1 cellular context compared by ENCODE assay signal in the genomic region with DNA sequence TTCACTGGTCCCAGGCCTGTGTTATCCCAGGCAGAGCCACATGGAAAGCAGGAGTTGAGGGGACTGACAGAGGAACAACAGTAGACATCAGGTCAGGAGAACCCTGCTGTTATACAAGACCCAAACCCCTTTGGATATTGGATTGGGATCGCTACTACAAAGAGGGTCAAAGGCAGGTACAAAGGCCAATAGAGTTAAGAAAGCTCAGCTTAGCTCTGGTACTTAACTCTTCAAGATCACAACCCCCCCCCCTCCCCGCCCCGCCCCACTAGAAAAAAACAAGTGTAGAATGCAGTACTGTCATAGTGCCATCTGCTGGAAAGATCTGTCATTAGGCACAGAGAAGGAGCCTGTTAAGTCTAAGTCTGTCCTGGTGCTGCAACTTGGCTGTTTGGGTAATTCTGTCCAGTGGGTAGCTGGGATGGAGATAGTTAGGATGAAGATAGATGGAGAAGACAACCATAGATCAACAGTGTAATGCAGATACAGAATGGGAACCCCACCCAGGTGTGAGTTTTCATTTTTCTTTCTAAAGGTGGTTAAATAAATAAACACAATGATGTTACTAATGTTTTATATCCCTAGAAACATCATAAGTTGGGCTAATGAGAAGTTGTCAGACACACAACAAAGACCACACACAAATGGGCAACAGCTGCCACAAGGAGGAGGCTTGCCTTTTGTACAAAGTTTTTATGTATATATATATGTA.
TF ChIP-seq lines count a peak whose summit lies in the region.

No MANE protein-coding gene starts in this region.

TF ChIP-seq in HepG2, 621 proteins besides CTCF, POLR2A, EP300 and RAD21 (continued from another document and continues in another):
- TF ChIP-seq, protein P1, sequence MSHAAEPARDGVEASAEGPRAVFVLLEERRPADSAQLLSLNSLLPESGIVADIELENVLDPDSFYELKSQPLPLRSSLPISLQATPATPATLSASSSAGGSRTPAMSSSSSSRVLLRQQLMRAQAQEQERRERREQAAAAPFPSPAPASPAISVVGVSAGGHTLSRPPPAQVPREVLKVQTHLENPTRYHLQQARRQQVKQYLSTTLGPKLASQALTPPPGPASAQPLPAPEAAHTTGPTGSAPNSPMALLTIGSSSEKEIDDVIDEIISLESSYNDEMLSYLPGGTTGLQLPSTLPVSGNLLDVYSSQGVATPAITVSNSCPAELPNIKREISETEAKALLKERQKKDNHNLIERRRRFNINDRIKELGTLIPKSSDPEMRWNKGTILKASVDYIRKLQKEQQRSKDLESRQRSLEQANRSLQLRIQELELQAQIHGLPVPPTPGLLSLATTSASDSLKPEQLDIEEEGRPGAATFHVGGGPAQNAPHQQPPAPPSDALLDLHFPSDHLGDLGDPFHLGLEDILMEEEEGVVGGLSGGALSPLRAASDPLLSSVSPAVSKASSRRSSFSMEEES (CRISPR knock-in tag; IDR thresholded peaks at IDR 0.05), result 0 out of 2 replicates have a peak, but pooled peaks have one; percentile 16
- no peak for TF ChIP-seq ZNF101 (CRISPR knock-in tag; IDR thresholded peaks at IDR 0.05; ENCODE audit: borderline replicate concordance, low read depth)
- no peak for TF ChIP-seq ZNF20 (CRISPR knock-in tag; IDR thresholded peaks at IDR 0.05)
- no peak for TF ChIP-seq KAT2B (IDR thresholded peaks at IDR 0.05; ENCODE audit: borderline replicate concordance, low read depth, low read length)
- TF ChIP-seq FOXM1 (CRISPR knock-in tag; IDR thresholded peaks at IDR 0.05), result no peak
- TF ChIP-seq RBM39 (IDR thresholded peaks at IDR 0.05; ENCODE audit: low read depth, low read length, poor library complexity, severe bottlenecking), result no peak
- TF ChIP-seq, protein P2, sequence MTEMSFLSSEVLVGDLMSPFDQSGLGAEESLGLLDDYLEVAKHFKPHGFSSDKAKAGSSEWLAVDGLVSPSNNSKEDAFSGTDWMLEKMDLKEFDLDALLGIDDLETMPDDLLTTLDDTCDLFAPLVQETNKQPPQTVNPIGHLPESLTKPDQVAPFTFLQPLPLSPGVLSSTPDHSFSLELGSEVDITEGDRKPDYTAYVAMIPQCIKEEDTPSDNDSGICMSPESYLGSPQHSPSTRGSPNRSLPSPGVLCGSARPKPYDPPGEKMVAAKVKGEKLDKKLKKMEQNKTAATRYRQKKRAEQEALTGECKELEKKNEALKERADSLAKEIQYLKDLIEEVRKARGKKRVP (CRISPR knock-in tag; IDR thresholded peaks at IDR 0.05), result no peak
- TF ChIP-seq ZNF282 (IDR thresholded peaks at IDR 0.05; ENCODE audit: partially characterized antibody), result no peak
- TF ChIP-seq NR2F2 (IDR thresholded peaks at IDR 0.05; ENCODE audit: borderline replicate concordance, low read depth), result no peak
- TF ChIP-seq, protein P3, sequence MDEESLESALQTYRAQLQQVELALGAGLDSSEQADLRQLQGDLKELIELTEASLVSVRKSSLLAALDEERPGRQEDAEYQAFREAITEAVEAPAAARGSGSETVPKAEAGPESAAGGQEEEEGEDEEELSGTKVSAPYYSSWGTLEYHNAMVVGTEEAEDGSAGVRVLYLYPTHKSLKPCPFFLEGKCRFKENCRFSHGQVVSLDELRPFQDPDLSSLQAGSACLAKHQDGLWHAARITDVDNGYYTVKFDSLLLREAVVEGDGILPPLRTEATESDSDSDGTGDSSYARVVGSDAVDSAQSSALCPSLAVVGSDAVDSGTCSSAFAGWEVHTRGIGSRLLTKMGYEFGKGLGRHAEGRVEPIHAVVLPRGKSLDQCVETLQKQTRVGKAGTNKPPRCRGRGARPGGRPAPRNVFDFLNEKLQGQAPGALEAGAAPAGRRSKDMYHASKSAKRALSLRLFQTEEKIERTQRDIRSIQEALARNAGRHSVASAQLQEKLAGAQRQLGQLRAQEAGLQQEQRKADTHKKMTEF (CRISPR knock-in tag; IDR thresholded peaks at IDR 0.05), result no peak
- TF ChIP-seq, protein P4, sequence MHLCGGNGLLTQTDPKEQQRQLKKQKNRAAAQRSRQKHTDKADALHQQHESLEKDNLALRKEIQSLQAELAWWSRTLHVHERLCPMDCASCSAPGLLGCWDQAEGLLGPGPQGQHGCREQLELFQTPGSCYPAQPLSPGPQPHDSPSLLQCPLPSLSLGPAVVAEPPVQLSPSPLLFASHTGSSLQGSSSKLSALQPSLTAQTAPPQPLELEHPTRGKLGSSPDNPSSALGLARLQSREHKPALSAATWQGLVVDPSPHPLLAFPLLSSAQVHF (CRISPR knock-in tag; IDR thresholded peaks at IDR 0.05), result no peak
- TF ChIP-seq, protein P5, sequence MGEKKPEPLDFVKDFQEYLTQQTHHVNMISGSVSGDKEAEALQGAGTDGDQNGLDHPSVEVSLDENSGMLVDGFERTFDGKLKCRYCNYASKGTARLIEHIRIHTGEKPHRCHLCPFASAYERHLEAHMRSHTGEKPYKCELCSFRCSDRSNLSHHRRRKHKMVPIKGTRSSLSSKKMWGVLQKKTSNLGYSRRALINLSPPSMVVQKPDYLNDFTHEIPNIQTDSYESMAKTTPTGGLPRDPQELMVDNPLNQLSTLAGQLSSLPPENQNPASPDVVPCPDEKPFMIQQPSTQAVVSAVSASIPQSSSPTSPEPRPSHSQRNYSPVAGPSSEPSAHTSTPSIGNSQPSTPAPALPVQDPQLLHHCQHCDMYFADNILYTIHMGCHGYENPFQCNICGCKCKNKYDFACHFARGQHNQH (CRISPR knock-in tag; IDR thresholded peaks at IDR 0.05), result 0 out of 2 replicates have a peak, but pooled peaks have one; percentile 29
- TF ChIP-seq ZNF558 (CRISPR knock-in tag; IDR thresholded peaks at IDR 0.05; ENCODE audit: borderline replicate concordance), result no peak
- no peak for TF ChIP-seq ZNF136 (CRISPR knock-in tag; IDR thresholded peaks at IDR 0.05; ENCODE audit: low read depth)
- TF ChIP-seq RXRB (CRISPR knock-in tag; IDR thresholded peaks at IDR 0.05; ENCODE audit: borderline replicate concordance), result peak; percentile 48; the same call in 1 of the 2 replicates
- TF ChIP-seq, protein P6, sequence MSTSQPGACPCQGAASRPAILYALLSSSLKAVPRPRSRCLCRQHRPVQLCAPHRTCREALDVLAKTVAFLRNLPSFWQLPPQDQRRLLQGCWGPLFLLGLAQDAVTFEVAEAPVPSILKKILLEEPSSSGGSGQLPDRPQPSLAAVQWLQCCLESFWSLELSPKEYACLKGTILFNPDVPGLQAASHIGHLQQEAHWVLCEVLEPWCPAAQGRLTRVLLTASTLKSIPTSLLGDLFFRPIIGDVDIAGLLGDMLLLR (CRISPR knock-in tag; IDR thresholded peaks at IDR 0.05), result no peak
- TF ChIP-seq SALL2 (CRISPR knock-in tag; IDR thresholded peaks at IDR 0.05), result no peak
- no peak for TF ChIP-seq ISX (CRISPR knock-in tag; conservative IDR thresholded peaks at IDR 0.05)
- TF ChIP-seq ZNF383 (CRISPR knock-in tag; IDR thresholded peaks at IDR 0.05; ENCODE audit: borderline replicate concordance), result no peak
- 0 out of 2 replicates have a peak, but pooled peaks have one; percentile 9 for TF ChIP-seq SRF (IDR thresholded peaks at IDR 0.05; ENCODE audit: low read depth, low read length)
- no peak for TF ChIP-seq KLF11 (CRISPR knock-in tag; IDR thresholded peaks at IDR 0.05)
- TF ChIP-seq NFE2 (CRISPR knock-in tag; IDR thresholded peaks at IDR 0.05), result no peak
- no peak for TF ChIP-seq NCOR1 (IDR thresholded peaks at IDR 0.05; ENCODE audit: borderline replicate concordance, low read length)
- no peak for TF ChIP-seq TBX3 (IDR thresholded peaks at IDR 0.05; ENCODE audit: borderline replicate concordance)
- TF ChIP-seq, protein P7, sequence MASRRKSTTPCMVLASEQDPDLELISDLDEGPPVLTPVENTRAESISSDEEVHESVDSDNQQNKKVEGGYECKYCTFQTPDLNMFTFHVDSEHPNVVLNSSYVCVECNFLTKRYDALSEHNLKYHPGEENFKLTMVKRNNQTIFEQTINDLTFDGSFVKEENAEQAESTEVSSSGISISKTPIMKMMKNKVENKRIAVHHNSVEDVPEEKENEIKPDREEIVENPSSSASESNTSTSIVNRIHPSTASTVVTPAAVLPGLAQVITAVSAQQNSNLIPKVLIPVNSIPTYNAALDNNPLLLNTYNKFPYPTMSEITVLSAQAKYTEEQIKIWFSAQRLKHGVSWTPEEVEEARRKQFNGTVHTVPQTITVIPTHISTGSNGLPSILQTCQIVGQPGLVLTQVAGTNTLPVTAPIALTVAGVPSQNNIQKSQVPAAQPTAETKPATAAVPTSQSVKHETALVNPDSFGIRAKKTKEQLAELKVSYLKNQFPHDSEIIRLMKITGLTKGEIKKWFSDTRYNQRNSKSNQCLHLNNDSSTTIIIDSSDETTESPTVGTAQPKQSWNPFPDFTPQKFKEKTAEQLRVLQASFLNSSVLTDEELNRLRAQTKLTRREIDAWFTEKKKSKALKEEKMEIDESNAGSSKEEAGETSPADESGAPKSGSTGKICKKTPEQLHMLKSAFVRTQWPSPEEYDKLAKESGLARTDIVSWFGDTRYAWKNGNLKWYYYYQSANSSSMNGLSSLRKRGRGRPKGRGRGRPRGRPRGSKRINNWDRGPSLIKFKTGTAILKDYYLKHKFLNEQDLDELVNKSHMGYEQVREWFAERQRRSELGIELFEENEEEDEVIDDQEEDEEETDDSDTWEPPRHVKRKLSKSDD (CRISPR knock-in tag; IDR thresholded peaks at IDR 0.05; ENCODE audit: low read depth), result no peak
- TF ChIP-seq ZNF235 (CRISPR knock-in tag; IDR thresholded peaks at IDR 0.05; ENCODE audit: borderline replicate concordance), result no peak
- TF ChIP-seq ZNF256 (CRISPR knock-in tag; conservative IDR thresholded peaks at IDR 0.05), result no peak
- no peak for TF ChIP-seq ZNF446 (CRISPR knock-in tag; IDR thresholded peaks at IDR 0.05)
- TF ChIP-seq ELF3 (CRISPR knock-in tag; IDR thresholded peaks at IDR 0.05), result 0 out of 2 replicates have a peak, but pooled peaks have one; percentile 13
- TF ChIP-seq, protein P8, sequence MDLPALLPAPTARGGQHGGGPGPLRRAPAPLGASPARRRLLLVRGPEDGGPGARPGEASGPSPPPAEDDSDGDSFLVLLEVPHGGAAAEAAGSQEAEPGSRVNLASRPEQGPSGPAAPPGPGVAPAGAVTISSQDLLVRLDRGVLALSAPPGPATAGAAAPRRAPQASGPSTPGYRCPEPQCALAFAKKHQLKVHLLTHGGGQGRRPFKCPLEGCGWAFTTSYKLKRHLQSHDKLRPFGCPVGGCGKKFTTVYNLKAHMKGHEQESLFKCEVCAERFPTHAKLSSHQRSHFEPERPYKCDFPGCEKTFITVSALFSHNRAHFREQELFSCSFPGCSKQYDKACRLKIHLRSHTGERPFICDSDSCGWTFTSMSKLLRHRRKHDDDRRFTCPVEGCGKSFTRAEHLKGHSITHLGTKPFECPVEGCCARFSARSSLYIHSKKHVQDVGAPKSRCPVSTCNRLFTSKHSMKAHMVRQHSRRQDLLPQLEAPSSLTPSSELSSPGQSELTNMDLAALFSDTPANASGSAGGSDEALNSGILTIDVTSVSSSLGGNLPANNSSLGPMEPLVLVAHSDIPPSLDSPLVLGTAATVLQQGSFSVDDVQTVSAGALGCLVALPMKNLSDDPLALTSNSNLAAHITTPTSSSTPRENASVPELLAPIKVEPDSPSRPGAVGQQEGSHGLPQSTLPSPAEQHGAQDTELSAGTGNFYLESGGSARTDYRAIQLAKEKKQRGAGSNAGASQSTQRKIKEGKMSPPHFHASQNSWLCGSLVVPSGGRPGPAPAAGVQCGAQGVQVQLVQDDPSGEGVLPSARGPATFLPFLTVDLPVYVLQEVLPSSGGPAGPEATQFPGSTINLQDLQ (CRISPR knock-in tag; IDR thresholded peaks at IDR 0.05), result no peak
- TF ChIP-seq BRD4 (CRISPR knock-in tag; IDR thresholded peaks at IDR 0.05), result no peak
- peak; percentile 70 for TF ChIP-seq TEAD3 (CRISPR knock-in tag; optimal IDR thresholded peaks at IDR 0.05; ENCODE audit: borderline replicate concordance)
- TF ChIP-seq ZNF510 (CRISPR knock-in tag; IDR thresholded peaks at IDR 0.05; ENCODE audit: low read depth), result no peak
- TF ChIP-seq, protein P9, sequence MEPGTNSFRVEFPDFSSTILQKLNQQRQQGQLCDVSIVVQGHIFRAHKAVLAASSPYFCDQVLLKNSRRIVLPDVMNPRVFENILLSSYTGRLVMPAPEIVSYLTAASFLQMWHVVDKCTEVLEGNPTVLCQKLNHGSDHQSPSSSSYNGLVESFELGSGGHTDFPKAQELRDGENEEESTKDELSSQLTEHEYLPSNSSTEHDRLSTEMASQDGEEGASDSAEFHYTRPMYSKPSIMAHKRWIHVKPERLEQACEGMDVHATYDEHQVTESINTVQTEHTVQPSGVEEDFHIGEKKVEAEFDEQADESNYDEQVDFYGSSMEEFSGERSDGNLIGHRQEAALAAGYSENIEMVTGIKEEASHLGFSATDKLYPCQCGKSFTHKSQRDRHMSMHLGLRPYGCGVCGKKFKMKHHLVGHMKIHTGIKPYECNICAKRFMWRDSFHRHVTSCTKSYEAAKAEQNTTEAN (CRISPR knock-in tag; conservative IDR thresholded peaks at IDR 0.05), result no peak
- TF ChIP-seq, protein P10, sequence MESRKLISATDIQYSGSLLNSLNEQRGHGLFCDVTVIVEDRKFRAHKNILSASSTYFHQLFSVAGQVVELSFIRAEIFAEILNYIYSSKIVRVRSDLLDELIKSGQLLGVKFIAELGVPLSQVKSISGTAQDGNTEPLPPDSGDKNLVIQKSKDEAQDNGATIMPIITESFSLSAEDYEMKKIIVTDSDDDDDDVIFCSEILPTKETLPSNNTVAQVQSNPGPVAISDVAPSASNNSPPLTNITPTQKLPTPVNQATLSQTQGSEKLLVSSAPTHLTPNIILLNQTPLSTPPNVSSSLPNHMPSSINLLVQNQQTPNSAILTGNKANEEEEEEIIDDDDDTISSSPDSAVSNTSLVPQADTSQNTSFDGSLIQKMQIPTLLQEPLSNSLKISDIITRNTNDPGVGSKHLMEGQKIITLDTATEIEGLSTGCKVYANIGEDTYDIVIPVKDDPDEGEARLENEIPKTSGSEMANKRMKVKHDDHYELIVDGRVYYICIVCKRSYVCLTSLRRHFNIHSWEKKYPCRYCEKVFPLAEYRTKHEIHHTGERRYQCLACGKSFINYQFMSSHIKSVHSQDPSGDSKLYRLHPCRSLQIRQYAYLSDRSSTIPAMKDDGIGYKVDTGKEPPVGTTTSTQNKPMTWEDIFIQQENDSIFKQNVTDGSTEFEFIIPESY (CRISPR knock-in tag; IDR thresholded peaks at IDR 0.05), result no peak
- no peak for TF ChIP-seq POLR2AphosphoS2 (IDR thresholded peaks at IDR 0.05; ENCODE audit: low read depth, low read length)
- TF ChIP-seq ZNF547 (CRISPR knock-in tag; IDR thresholded peaks at IDR 0.05), result no peak
- TF ChIP-seq ZBTB38 (CRISPR knock-in tag; IDR thresholded peaks at IDR 0.05), result no peak
- TF ChIP-seq ZNF331 (CRISPR knock-in tag; IDR thresholded peaks at IDR 0.05), result peak; percentile 39; the same call in 1 of the 2 replicates
- TF ChIP-seq, protein P11, sequence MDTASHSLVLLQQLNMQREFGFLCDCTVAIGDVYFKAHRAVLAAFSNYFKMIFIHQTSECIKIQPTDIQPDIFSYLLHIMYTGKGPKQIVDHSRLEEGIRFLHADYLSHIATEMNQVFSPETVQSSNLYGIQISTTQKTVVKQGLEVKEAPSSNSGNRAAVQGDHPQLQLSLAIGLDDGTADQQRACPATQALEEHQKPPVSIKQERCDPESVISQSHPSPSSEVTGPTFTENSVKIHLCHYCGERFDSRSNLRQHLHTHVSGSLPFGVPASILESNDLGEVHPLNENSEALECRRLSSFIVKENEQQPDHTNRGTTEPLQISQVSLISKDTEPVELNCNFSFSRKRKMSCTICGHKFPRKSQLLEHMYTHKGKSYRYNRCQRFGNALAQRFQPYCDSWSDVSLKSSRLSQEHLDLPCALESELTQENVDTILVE (CRISPR knock-in tag; IDR thresholded peaks at IDR 0.05), result 0 out of 2 replicates have a peak, but pooled peaks have one; percentile 20
- TF ChIP-seq, protein P12, sequence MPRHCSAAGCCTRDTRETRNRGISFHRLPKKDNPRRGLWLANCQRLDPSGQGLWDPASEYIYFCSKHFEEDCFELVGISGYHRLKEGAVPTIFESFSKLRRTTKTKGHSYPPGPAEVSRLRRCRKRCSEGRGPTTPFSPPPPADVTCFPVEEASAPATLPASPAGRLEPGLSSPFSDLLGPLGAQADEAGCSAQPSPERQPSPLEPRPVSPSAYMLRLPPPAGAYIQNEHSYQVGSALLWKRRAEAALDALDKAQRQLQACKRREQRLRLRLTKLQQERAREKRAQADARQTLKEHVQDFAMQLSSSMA (CRISPR knock-in tag; IDR thresholded peaks at IDR 0.05), result no peak
- no peak for TF ChIP-seq ZMAT3 (CRISPR knock-in tag; conservative IDR thresholded peaks at IDR 0.05)
- TF ChIP-seq ZNF180 (CRISPR knock-in tag; IDR thresholded peaks at IDR 0.05; ENCODE audit: borderline replicate concordance, low read depth), result no peak
